ENCODE assay signal across 8 cellular contexts in genomic region chr19:2086695-2087620, GRCh38. TPM values are rescaled to one million over a fixed set of nuclear protein-coding genes. Genes with fewer than 3 reads are reported as not detected.
A peak's percentile ranks its signal among the peaks of the same experiment; 100 is the strongest.
DNase-seq lines count a peak whose midpoint lies in the region; ATAC-seq and TF ChIP-seq lines count a peak whose summit lies in the region.
"Not testable (repeated sequence)": the region's sequence is repeated elsewhere in the genome, so short reads cannot be mapped to it uniquely, and the experiment has no call there.

No MANE protein-coding gene starts in this region.

- CTCF ChIA-PET in Caco-2 (lab: Charles Lee): not testable (repeated sequence)

- not testable (repeated sequence) for H3K9me3 Mint-ChIP-seq in Caco-2 (ENCODE audit: unreplicated experiment); HFFc6; T-helper 2 cell treated with Interferon-gamma antibody and Interleukin-4, amounts not matched to agents 5 μg/mL and 100 μg/mL, for 36 hours; activated naive CD8-positive, alpha-beta T cell (ENCODE audit: low read depth); stimulated activated naive CD8-positive, alpha-beta T cell treated with anti-CD3 and anti-CD28 coated beads, Interleukin-15, amount 100 ng/mL, for 72 hours

- H3K27me3 Mint-ChIP-seq in Caco-2 (ENCODE audit: insufficient read depth, unreplicated experiment); HFFc6 (ENCODE audit: insufficient read depth); T-helper 2 cell treated with Interferon-gamma antibody and Interleukin-4, amounts not matched to agents 5 μg/mL and 100 μg/mL, for 36 hours (ENCODE audit: low read depth); activated naive CD8-positive, alpha-beta T cell; stimulated activated naive CD8-positive, alpha-beta T cell treated with anti-CD3 and anti-CD28 coated beads, Interleukin-15, amount 100 ng/mL, for 72 hours: not testable (repeated sequence)

- H3K4me3 ChIP-seq in Caco-2 (ENCODE audit: low read depth, low read length); muscle layer of duodenum (ENCODE audit: low read depth in 1 of 2, low read length in 2 of 2): not testable (repeated sequence)

- TF ChIP-seq CTCF in Caco-2 (IDR thresholded peaks at IDR 0.05; ENCODE audit: insufficient read depth in 1 of 2, low read depth in 1 of 2, low read length in 1 of 2, severe bottlenecking in 1 of 2, unreplicated experiment in 1 of 2); HFFc6 (IDR thresholded peaks at IDR 0.05): not testable (repeated sequence)

- H3K4me1 Mint-ChIP-seq in Caco-2 (ENCODE audit: low read depth, unreplicated experiment): not testable (repeated sequence)
- H3K4me1 Mint-ChIP-seq in HFFc6 (ENCODE audit: low read depth): peaks cover 31% of the 10 kb centered on the region
- H3K4me1 Mint-ChIP-seq in T-helper 2 cell treated with Interferon-gamma antibody and Interleukin-4, amounts not matched to agents 5 μg/mL and 100 μg/mL, for 36 hours (ENCODE audit: low read depth): peaks cover 63% of the 10 kb centered on the region
- peaks cover 64% of the 10 kb centered on the region for H3K4me1 Mint-ChIP-seq in activated naive CD8-positive, alpha-beta T cell (ENCODE audit: low read depth)
- peaks cover 87% of the 10 kb centered on the region for H3K4me1 Mint-ChIP-seq in stimulated activated naive CD8-positive, alpha-beta T cell treated with anti-CD3 and anti-CD28 coated beads, Interleukin-15, amount 100 ng/mL, for 72 hours

- BruUV-seq in Caco-2 (replicated peaks; lab: Mats Ljungman, UMichigan): not testable (repeated sequence)

- DNase-seq in Caco-2: peak; percentile 32 to 49
- not testable (repeated sequence) for DNase-seq in HFFc6
- DNase-seq in NAMALWA (ENCODE audit: low spot score): peak; percentile 89
- peak; percentile 54 for DNase-seq in T-helper 2 cell treated with Interferon-gamma antibody and Interleukin-4, amounts not matched to agents 5 μg/mL and 100 μg/mL, for 36 hours (ENCODE audit: low spot score)
- peak; percentile 18 for DNase-seq in fibroblast of gingiva (ENCODE audit: low read depth)
- peak; percentile 41 to 42 for DNase-seq in stimulated activated naive CD8-positive, alpha-beta T cell treated with anti-CD3 and anti-CD28 coated beads, Interleukin-15, amount 100 ng/mL, for 72 hours

- H3K4me1 ChIP-seq in Caco-2: not testable (repeated sequence)
- peaks cover 7 to 52% of the 10 kb centered on the region in 2 donors for H3K4me1 ChIP-seq in muscle layer of duodenum (ENCODE audit: control insufficient read depth in 1 of 2, insufficient read depth in 2 of 2, low read length in 2 of 2)

- not testable (repeated sequence) for H3K36me3 ChIP-seq in Caco-2 (ENCODE audit: control insufficient read depth, insufficient read depth, low read length)
- peaks cover 0 to 17% of the 10 kb centered on the region in 2 donors for H3K36me3 ChIP-seq in muscle layer of duodenum (ENCODE audit: control insufficient read depth in 1 of 2, insufficient read depth in 2 of 2, low read length in 2 of 2)

- peak overlapping the region; percentile 31 for H3K27ac ChIP-seq in muscle layer of duodenum (ENCODE audit: low read length)

- H3K27ac Mint-ChIP-seq in Caco-2 (ENCODE audit: unreplicated experiment): not testable (repeated sequence)
- peak overlapping the region; percentile 20 for H3K27ac Mint-ChIP-seq in HFFc6
- H3K27ac Mint-ChIP-seq in T-helper 2 cell treated with Interferon-gamma antibody and Interleukin-4, amounts not matched to agents 5 μg/mL and 100 μg/mL, for 36 hours: peak overlapping the region; percentile 95
- peak overlapping the region; percentile 86 for H3K27ac Mint-ChIP-seq in activated naive CD8-positive, alpha-beta T cell
- peak overlapping the region; percentile 66 to 93 for H3K27ac Mint-ChIP-seq in stimulated activated naive CD8-positive, alpha-beta T cell treated with anti-CD3 and anti-CD28 coated beads, Interleukin-15, amount 100 ng/mL, for 72 hours

- H3K27me3 ChIP-seq in Caco-2 (replicated peaks; ENCODE audit: control insufficient read depth, insufficient read depth, low read length); muscle layer of duodenum (ENCODE audit: low read depth, low read length): not testable (repeated sequence)

- ATAC-seq in stimulated activated naive CD8-positive, alpha-beta T cell treated with anti-CD3 and anti-CD28 coated beads, Interleukin-15, amount 100 ng/mL, for 72 hours: peak; percentile 10

- H3K9me3 ChIP-seq in Caco-2; muscle layer of duodenum (ENCODE audit: control insufficient read depth in 1 of 2, low read length in 2 of 2): not testable (repeated sequence)

- not testable (repeated sequence) for H3K4me3 Mint-ChIP-seq in Caco-2 (ENCODE audit: unreplicated experiment); HFFc6
- H3K4me3 Mint-ChIP-seq in T-helper 2 cell treated with Interferon-gamma antibody and Interleukin-4, amounts not matched to agents 5 μg/mL and 100 μg/mL, for 36 hours: peak overlapping the region; percentile 81
- H3K4me3 Mint-ChIP-seq in activated naive CD8-positive, alpha-beta T cell: peak overlapping the region; percentile 62
- H3K4me3 Mint-ChIP-seq in stimulated activated naive CD8-positive, alpha-beta T cell treated with anti-CD3 and anti-CD28 coated beads, Interleukin-15, amount 100 ng/mL, for 72 hours: peak overlapping the region; percentile 52 to 80

- not testable (repeated sequence) for H3K36me3 Mint-ChIP-seq in Caco-2 (ENCODE audit: insufficient read depth, unreplicated experiment); HFFc6 (ENCODE audit: low read depth); activated naive CD8-positive, alpha-beta T cell
- H3K36me3 Mint-ChIP-seq in T-helper 2 cell treated with Interferon-gamma antibody and Interleukin-4, amounts not matched to agents 5 μg/mL and 100 μg/mL, for 36 hours (ENCODE audit: low read depth): peaks cover 69% of the 10 kb centered on the region

- POLR2A ChIA-PET in Caco-2 (lab: Charles Lee): not testable (repeated sequence)

- intact Hi-C loops in Caco-2 (cut with micrococcal nuclease; ENCODE audit: unreplicated experiment): not testable (repeated sequence)

RNA-seq across cellular contexts. Expression of gene MOB3A, which starts 9.2 kb away (rescaled TPM):
- total RNA-seq in Caco-2 (2022): 10.8 and 11.7 TPM in 2 replicates
- total RNA-seq in HFFc6 (2021; fragmentation: NEBNext Ultra II Directional; extraction: Animal tissue kit (Norgen Biotek cat#: 25700)): 10 to 100 TPM; 47.1 to 52.6 (median 51.2) TPM

RNA-seq across cellular contexts. Expression of gene IZUMO4, which starts 9.8 kb away (rescaled TPM):
- total RNA-seq in Caco-2 (2022): 1.1 and 1.6 TPM in 2 replicates
- 1 to 10 TPM in 5 of 6 experiments, under 1 TPM in 1; 0.68 to 1.9 (median 1.5) TPM for total RNA-seq in HFFc6 (2021; fragmentation: NEBNext Ultra II Directional; extraction: Animal tissue kit (Norgen Biotek cat#: 25700))

RNA-seq across cellular contexts. Expression of gene MKNK2, which starts 35.9 kb away (rescaled TPM):
- total RNA-seq in Caco-2 (2022): 136 and 162 TPM in 2 replicates
- 10 to 100 TPM; 61.5 to 82.9 (median 65.2) TPM for total RNA-seq in HFFc6 (2021; fragmentation: NEBNext Ultra II Directional; extraction: Animal tissue kit (Norgen Biotek cat#: 25700))
